Comparison of ENCODE assay signal across 14 cellular contexts in genomic region chr9:7938092-7938491, GRCh38.
DNase-seq lines count a peak whose midpoint lies in the region; ATAC-seq lines count a peak whose summit lies in the region.
"Had no signal": no experiment of that assay in that cellular context is flagged by ENCODE, and none has a peak within 500 bp of the region (broad histone marks: within the 10 kb centered on the region; RNA-seq: fewer than 3 reads in every experiment).

No MANE protein-coding gene starts in this region.

- ATAC-seq in effector memory CD8-positive, alpha-beta T cell (replicated peaks): no peak
- no peak for ATAC-seq in naive thymus-derived CD4-positive, alpha-beta T cell
- ATAC-seq in esophagus mucosa: no peak
- ATAC-seq in GM21367 (IDR thresholded peaks at IDR 0.05; ENCODE audit: unreplicated experiment): no peak
- ATAC-seq: HCT116 had no signal

- peaks cover 0 to 10% (median 0%) of the 10 kb centered on the region in 8 donors for H3K9me3 Mint-ChIP-seq in CD4-positive, alpha-beta memory T cell
- H3K9me3 Mint-ChIP-seq in effector memory CD8-positive, alpha-beta T cell: no peaks in the 10 kb centered on the region
- H3K9me3 Mint-ChIP-seq in naive thymus-derived CD4-positive, alpha-beta T cell: peaks cover 0 to 25% (median 5%) of the 10 kb centered on the region in 11 donors

- CTCF ChIA-PET in CD4-positive, alpha-beta memory T cell (lab: Charles Lee; ENCODE audit: partially characterized antibody): interaction anchor here (1.3 kb wide), 1 partner anchor 9 kb away, joined by 3 read pairs; no protein-coding TSS in a partner anchor
- CTCF ChIA-PET in naive thymus-derived CD4-positive, alpha-beta T cell (lab: Charles Lee): no interaction called here

- H3K27ac ChIP-seq in CD4-positive, alpha-beta memory T cell (ENCODE audit: low read depth, low read length): no peak overlapping the region
- no peak overlapping the region for H3K27ac ChIP-seq in naive thymus-derived CD4-positive, alpha-beta T cell (ENCODE audit: low read depth, low read length)
- H3K27ac ChIP-seq: GM23248 had no signal

- no peak overlapping the region for H3K4me3 ChIP-seq in CD4-positive, alpha-beta memory T cell (ENCODE audit: low read length in 2 of 2)
- no peak overlapping the region for H3K4me3 ChIP-seq in naive thymus-derived CD4-positive, alpha-beta T cell (ENCODE audit: low read length)
- H3K4me3 ChIP-seq: GM23248 had no signal

- H3K27me3 Mint-ChIP-seq in CD4-positive, alpha-beta memory T cell: no peaks in the 10 kb centered on the region
- no peaks in the 10 kb centered on the region for H3K27me3 Mint-ChIP-seq in effector memory CD8-positive, alpha-beta T cell
- H3K27me3 Mint-ChIP-seq in naive thymus-derived CD4-positive, alpha-beta T cell: no peaks in the 10 kb centered on the region

- H3K4me1 ChIP-seq in CD4-positive, alpha-beta memory T cell (ENCODE audit: insufficient read depth, low read length): peaks cover 28% of the 10 kb centered on the region
- peaks cover 19 to 29% of the 10 kb centered on the region in 2 donors for H3K4me1 ChIP-seq in naive thymus-derived CD4-positive, alpha-beta T cell (ENCODE audit: control insufficient read depth in 2 of 2, insufficient read depth in 2 of 2, low read length in 2 of 2)
- H3K4me1 ChIP-seq: Caco-2 had no signal

- no peak for DNase-seq in CD4-positive, alpha-beta memory T cell
- DNase-seq in effector memory CD8-positive, alpha-beta T cell: no peak
- no peak for DNase-seq in naive thymus-derived CD4-positive, alpha-beta T cell
- no peak for DNase-seq in cerebellar cortex (ENCODE audit: low spot score)
- DNase-seq in activated CD4-positive, alpha-beta T cell treated with anti-CD3 and anti-CD28 coated beads for 48 hours: no peak
- DNase-seq: C1 segment of cervical spinal cord, Caco-2, DMS153, DND-41, GM23248, H9 had no signal

- intact Hi-C loops in CD4-positive, alpha-beta memory T cell (cut with micrococcal nuclease): no loop called here
- intact Hi-C loops in naive thymus-derived CD4-positive, alpha-beta T cell (cut with micrococcal nuclease): loop anchor here (5.0 to 10.0 kb wide), 3 partner anchors 183 to 326 kb away; no protein-coding TSS in a partner anchor

- peaks cover 21 to 31% (median 25%) of the 10 kb centered on the region in 4 donors for H3K4me1 Mint-ChIP-seq in CD4-positive, alpha-beta memory T cell
- H3K4me1 Mint-ChIP-seq in effector memory CD8-positive, alpha-beta T cell (ENCODE audit: low read depth in 2 of 2): peaks cover 12 to 20% of the 10 kb centered on the region in 2 donors
- H3K4me1 Mint-ChIP-seq in naive thymus-derived CD4-positive, alpha-beta T cell: peaks cover 9 to 41% (median 30%) of the 10 kb centered on the region in 7 donors

- no peaks in the 10 kb centered on the region for H3K9me3 ChIP-seq in CD4-positive, alpha-beta memory T cell (ENCODE audit: control insufficient read depth in 1 of 2, low read length in 2 of 2)
- no peaks in the 10 kb centered on the region for H3K9me3 ChIP-seq in naive thymus-derived CD4-positive, alpha-beta T cell (ENCODE audit: control insufficient read depth in 2 of 3, low read length in 3 of 3)
- H3K9me3 ChIP-seq: Caco-2 had no signal

- H3K27me3 ChIP-seq in CD4-positive, alpha-beta memory T cell (ENCODE audit: insufficient read depth, low read length): no peaks in the 10 kb centered on the region
- H3K27me3 ChIP-seq in naive thymus-derived CD4-positive, alpha-beta T cell (ENCODE audit: control insufficient read depth in 2 of 2, insufficient read depth in 2 of 2, low read length in 2 of 2): no peaks in the 10 kb centered on the region

- H3K27ac Mint-ChIP-seq in CD4-positive, alpha-beta memory T cell: peak overlapping the region in 4 of 7 donors; percentile 9 to 82 (median 74)
- peak overlapping the region; percentile 38 to 46 for H3K27ac Mint-ChIP-seq in effector memory CD8-positive, alpha-beta T cell
- peak overlapping the region in 5 of 9 donors; percentile 24 to 98 (median 67) for H3K27ac Mint-ChIP-seq in naive thymus-derived CD4-positive, alpha-beta T cell
- H3K27ac Mint-ChIP-seq: H9 had no signal

- no peak overlapping the region for H3K4me3 Mint-ChIP-seq in CD4-positive, alpha-beta memory T cell
- H3K4me3 Mint-ChIP-seq in effector memory CD8-positive, alpha-beta T cell: no peak overlapping the region
- H3K4me3 Mint-ChIP-seq in naive thymus-derived CD4-positive, alpha-beta T cell: peak overlapping the region in 2 of 10 donors; percentile 6 to 27
- H3K4me3 Mint-ChIP-seq: H9 had no signal

- POLR2A ChIA-PET in CD4-positive, alpha-beta memory T cell (lab: Charles Lee; ENCODE audit: partially characterized antibody): no interaction called here
- POLR2A ChIA-PET in naive thymus-derived CD4-positive, alpha-beta T cell (lab: Charles Lee): no interaction called here

- H3K36me3 Mint-ChIP-seq in CD4-positive, alpha-beta memory T cell: peaks cover 0 to 3% of the 10 kb centered on the region in 2 donors
- H3K36me3 Mint-ChIP-seq in effector memory CD8-positive, alpha-beta T cell (ENCODE audit: insufficient read depth): peaks cover 5% of the 10 kb centered on the region
- peaks cover 0 to 18% (median 4%) of the 10 kb centered on the region in 5 donors for H3K36me3 Mint-ChIP-seq in naive thymus-derived CD4-positive, alpha-beta T cell

- H3K36me3 ChIP-seq in CD4-positive, alpha-beta memory T cell (ENCODE audit: insufficient read depth, low read length): no peaks in the 10 kb centered on the region
- no peaks in the 10 kb centered on the region for H3K36me3 ChIP-seq in naive thymus-derived CD4-positive, alpha-beta T cell (ENCODE audit: control insufficient read depth in 2 of 3, insufficient read depth in 3 of 3, low read length in 3 of 3)
